18 cellular contexts compared by ENCODE assay signal in the genomic region with DNA sequence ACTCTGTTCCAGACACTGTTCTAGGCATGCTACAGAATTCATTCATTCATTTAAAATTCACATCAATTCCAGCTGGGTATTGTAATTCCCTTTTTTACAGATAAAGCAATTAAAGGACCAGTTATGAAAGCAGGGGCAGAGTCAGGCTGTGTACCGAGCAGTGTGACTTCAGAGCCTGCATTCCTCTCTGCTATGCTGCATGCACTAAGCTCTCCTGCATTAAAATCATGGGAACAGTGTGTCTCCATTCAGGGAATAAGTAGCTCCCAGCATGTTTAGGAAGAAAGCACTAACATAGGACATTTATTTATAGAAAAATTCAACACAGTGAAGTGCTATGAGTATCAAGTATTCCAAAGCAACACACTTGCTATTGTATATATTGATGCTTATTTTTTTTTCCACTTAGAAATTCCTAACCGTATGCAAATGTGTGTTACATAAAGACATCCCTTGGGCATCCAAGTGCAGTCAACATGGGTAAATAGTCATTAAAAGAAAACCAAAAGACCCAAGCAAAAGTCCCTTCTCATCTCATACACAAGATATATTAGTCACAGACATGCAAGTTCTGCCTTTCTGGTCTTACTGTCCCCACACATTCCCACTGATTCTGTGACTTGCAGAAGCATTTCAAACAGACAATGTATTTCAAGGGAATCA.
A peak's percentile ranks its signal among the peaks of the same experiment; 100 is the strongest.
DNase-seq lines count a peak whose midpoint lies in the region; ATAC-seq and TF ChIP-seq lines count a peak whose summit lies in the region.
"Had no signal": no experiment of that assay in that cellular context is flagged by ENCODE, and none has a peak within 500 bp of the region (broad histone marks: within the 10 kb centered on the region; RNA-seq: fewer than 3 reads in every experiment).

No MANE protein-coding gene starts in this region.

- H3K4me3 ChIP-seq in retinal pigment epithelial cell (ENCODE audit: low read length), result no peak overlapping the region
- H3K4me3 ChIP-seq: BLaER1, body of pancreas, lower lobe of right lung, right atrium auricular region had no signal

- H3K27ac ChIP-seq in foreskin keratinocyte, result no peak overlapping the region
- H3K27ac ChIP-seq: BLaER1, body of pancreas, lower lobe of right lung, right atrium auricular region had no signal

- H3K27me3 ChIP-seq in foreskin keratinocyte, result no peaks in the 10 kb centered on the region
- H3K27me3 ChIP-seq: BLaER1, body of pancreas, right atrium auricular region had no signal

- peak; percentile 85 for ATAC-seq in GM18870 (IDR thresholded peaks at IDR 0.05; ENCODE audit: unreplicated experiment)
- ATAC-seq in HG02610 (IDR thresholded peaks at IDR 0.05; ENCODE audit: unreplicated experiment), result peak; percentile 96
- peak; percentile 86 for ATAC-seq in HG03439 (IDR thresholded peaks at IDR 0.05; ENCODE audit: unreplicated experiment)
- no peak for ATAC-seq in foreskin keratinocyte
- ATAC-seq: body of pancreas; HepG2; lower lobe of right lung; natural killer cell treated with Interleukin-12 subunit alpha and Interleukin-12 subunit beta and Interleukin-15 and Interleukin-18, amount 100 ng/mL, for 72 hours; SK-N-SH treated with all-trans-retinoic acid at 6 μM for 48 hours had no signal

- DNase-seq in retinal pigment epithelial cell (ENCODE audit: low read depth) (peak; percentile 11), putamen (ENCODE audit: low spot score) (no peak), DMS153 treated with DMSO at 0.1 percent for 48 hours (lab: John Stamatoyannopoulos, UW; ENCODE audit: unreplicated experiment) (no peak), CD1c-positive myeloid dendritic cell (ENCODE audit: extremely low spot score) (no peak), foreskin keratinocyte (no peak)
- DNase-seq: body of pancreas; DMS79 treated with DMSO at 0.1 percent for 48 hours; lower lobe of right lung; MV-4-11; stimulated activated CD4-positive, alpha-beta T cell treated with anti-CD3 and anti-CD28 coated beads, Interleukin-4, amount 100 ng/mL, for 1 hour had no signal

- H3K4me1 ChIP-seq in foreskin keratinocyte, result no peaks in the 10 kb centered on the region
- H3K4me1 ChIP-seq: BLaER1, body of pancreas, lower lobe of right lung had no signal

- TF ChIP-seq CTCF in retinal pigment epithelial cell (conservative IDR thresholded peaks at IDR 0.05; ENCODE audit: low read depth, low read length) (no peak), foreskin keratinocyte (conservative IDR thresholded peaks at IDR 0.05) (no peak)
